Comparison of ENCODE assay signal across 33 cellular contexts in the genomic region with DNA sequence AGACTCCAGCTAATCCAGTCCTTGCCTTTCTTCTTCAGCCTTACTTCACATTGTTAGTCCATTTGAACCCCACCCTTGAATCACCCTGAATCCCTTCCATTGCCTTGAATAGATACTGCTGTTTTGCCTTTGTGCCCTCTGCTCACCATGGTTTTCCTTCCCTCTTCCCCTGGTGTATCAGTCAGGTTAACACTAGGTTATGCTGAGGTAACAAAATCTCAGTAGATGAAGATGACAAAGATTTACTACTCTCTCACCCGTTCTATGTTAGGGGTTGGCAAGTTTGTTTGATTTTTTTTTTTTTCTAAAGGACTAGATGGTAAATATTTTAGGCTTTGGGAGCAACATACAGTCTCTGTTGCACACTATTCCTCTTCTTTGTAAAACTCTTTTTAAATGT.
"Had no signal": no experiment of that assay in that cellular context is flagged by ENCODE, and none has a peak within 500 bp of the region (broad histone marks: within the 10 kb centered on the region; RNA-seq: fewer than 3 reads in every experiment).

No MANE protein-coding gene starts in this region.

- H3K4me1 ChIP-seq: breast epithelium, foreskin keratinocyte had no signal

- H3K27ac Mint-ChIP-seq: activated CD4-positive, alpha-beta memory T cell treated with anti-CD3 and anti-CD28 coated beads for 36 hours; activated CD4-positive, alpha-beta T cell treated with anti-CD3 and anti-CD28 coated beads for 36 hours; activated CD4-positive, alpha-beta T cell treated with anti-CD3 and anti-CD28 coated beads, Interleukin-2, amount 10 ng/mL, durations not matched to agents 24 days and 14 days; activated CD8-positive, alpha-beta memory T cell treated with anti-CD3 and anti-CD28 coated beads, Interleukin-2, amount 10 ng/mL, durations not matched to agents 7 days and 5 days; activated CD8-positive, alpha-beta T cell treated with anti-CD3 and anti-CD28 coated beads, Interleukin-2, amount 10 ng/mL, durations not matched to agents 7 days and 5 days; activated naive CD4-positive, alpha-beta T cell treated with anti-CD3 and anti-CD28 coated beads, Interleukin-2, amount 10 ng/mL, durations not matched to agents 7 days and 5 days; activated naive CD4-positive, alpha-beta T cell treated with anti-CD3 and anti-CD28 coated beads, Interleukin-2, amount 50 U/mL, for 72 hours; activated naive CD8-positive, alpha-beta T cell treated with anti-CD3 and anti-CD28 coated beads, Interleukin-2, amount 50 U/mL, for 24 hours; activated T-cell treated with anti-CD3 and anti-CD28 coated beads, Interleukin-2, amount 50 U/mL, for 24 hours; activated T-cell treated with anti-CD3 and anti-CD28 coated beads, Interleukin-2, amount 50 U/mL, for 72 hours; brain; dendritic cell treated with granulocyte-macrophage colony-stimulating factor and Interleukin-4, amounts not matched to agents 40 ng/mL and 50 ng/mL, for 4 days; endodermal cell had no signal

- H3K36me3 Mint-ChIP-seq: activated CD8-positive, alpha-beta memory T cell treated with anti-CD3 and anti-CD28 coated beads, Interleukin-2, amount 10 ng/mL, durations not matched to agents 7 days and 5 days had no signal

- ATAC-seq: activated CD4-positive, alpha-beta T cell treated with anti-CD3 and anti-CD28 coated beads for 36 hours; activated CD8-positive, alpha-beta memory T cell treated with anti-CD3 and anti-CD28 coated beads, Interleukin-2, amount 10 ng/mL, durations not matched to agents 7 days and 5 days; activated CD8-positive, alpha-beta T cell treated with anti-CD3 and anti-CD28 coated beads, Interleukin-2, amount 10 ng/mL, durations not matched to agents 7 days and 5 days; activated naive CD4-positive, alpha-beta T cell treated with anti-CD3 and anti-CD28 coated beads, Interleukin-2, amount 50 U/mL, for 72 hours; activated naive CD8-positive, alpha-beta T cell treated with anti-CD3 and anti-CD28 coated beads, Interleukin-2, amount 50 U/mL, for 24 hours; activated T-cell treated with anti-CD3 and anti-CD28 coated beads, Interleukin-2, amount 50 U/mL, for 72 hours; esophagus mucosa; foreskin keratinocyte; gastrocnemius medialis; heart left ventricle had no signal

- H3K36me3 ChIP-seq: adrenal gland, breast epithelium, cardiac muscle cell, gastrocnemius medialis, heart left ventricle had no signal

- H3K9me3 Mint-ChIP-seq: activated CD4-positive, alpha-beta memory T cell treated with anti-CD3 and anti-CD28 coated beads for 36 hours; activated CD4-positive, alpha-beta T cell treated with anti-CD3 and anti-CD28 coated beads, Interleukin-2, amount 10 ng/mL, durations not matched to agents 24 days and 14 days; activated naive CD4-positive, alpha-beta T cell treated with anti-CD3 and anti-CD28 coated beads, Interleukin-2, amount 10 ng/mL, durations not matched to agents 7 days and 5 days; activated naive CD8-positive, alpha-beta T cell treated with anti-CD3 and anti-CD28 coated beads, Interleukin-2, amount 50 U/mL, for 24 hours; activated T-cell treated with anti-CD3 and anti-CD28 coated beads, Interleukin-2, amount 50 U/mL, for 24 hours; central memory CD8-positive, alpha-beta T cell; dendritic cell treated with granulocyte-macrophage colony-stimulating factor and Interleukin-4, amounts not matched to agents 40 ng/mL and 50 ng/mL, for 4 days; endodermal cell had no signal

- DNase-seq: activated CD4-positive, alpha-beta memory T cell treated with anti-CD3 and anti-CD28 coated beads for 36 hours; activated CD4-positive, alpha-beta T cell treated with anti-CD3 and anti-CD28 coated beads for 36 hours; activated CD4-positive, alpha-beta T cell treated with anti-CD3 and anti-CD28 coated beads, Interleukin-2, amount 10 ng/mL, durations not matched to agents 24 days and 14 days; activated CD4-positive, CD25-positive, alpha-beta regulatory T cell; activated CD4-positive, CD25-positive, alpha-beta regulatory T cell treated with anti-CD3 and anti-CD28 coated beads, Interleukin-2, amount 50 U/mL, for 72 hours; activated CD8-positive, alpha-beta memory T cell treated with anti-CD3 and anti-CD28 coated beads, Interleukin-2, amount 10 ng/mL, durations not matched to agents 7 days and 5 days; activated CD8-positive, alpha-beta memory T cell treated with anti-CD3 and anti-CD28 coated beads, Interleukin-2, amount 50 U/mL, for 4 hours; activated CD8-positive, alpha-beta T cell treated with anti-CD3 and anti-CD28 coated beads, Interleukin-2, amount 10 ng/mL, durations not matched to agents 7 days and 5 days; activated gamma-delta T cell; activated naive CD4-positive, alpha-beta T cell; activated naive CD4-positive, alpha-beta T cell treated with anti-CD3 and anti-CD28 coated beads, Interleukin-2, amount 10 ng/mL, durations not matched to agents 7 days and 5 days; activated naive CD8-positive, alpha-beta T cell treated with anti-CD3 and anti-CD28 coated beads, Interleukin-2, amount 50 U/mL, for 24 hours; activated T-cell treated with anti-CD3 and anti-CD28 coated beads, Interleukin-2, amount 50 U/mL, for 24 hours; activated T-cell treated with anti-CD3 and anti-CD28 coated beads, Interleukin-2, amount 50 U/mL, for 72 hours; adrenal gland; amygdala; aorta; dorsolateral prefrontal cortex; effector memory CD4-positive, alpha-beta T cell; endodermal cell; foreskin keratinocyte; gastrocnemius medialis; glutamatergic neuron; heart left ventricle; T-helper 2 cell had no signal

- H3K4me3 ChIP-seq: adrenal gland, breast epithelium, cardiac muscle cell, coronary artery, dorsolateral prefrontal cortex, gastrocnemius medialis, heart left ventricle had no signal

- H3K9me3 ChIP-seq: adrenal gland, breast epithelium, gastrocnemius medialis, heart left ventricle had no signal

- H3K27me3 ChIP-seq: adrenal gland, breast epithelium, gastrocnemius medialis had no signal

- H3K27ac ChIP-seq: adrenal gland, breast epithelium, cardiac muscle cell, coronary artery, dorsolateral prefrontal cortex, foreskin keratinocyte, gastrocnemius medialis, heart left ventricle had no signal

- H3K4me3 Mint-ChIP-seq: activated CD4-positive, alpha-beta memory T cell treated with anti-CD3 and anti-CD28 coated beads for 36 hours; activated CD4-positive, alpha-beta T cell treated with anti-CD3 and anti-CD28 coated beads for 36 hours; activated CD4-positive, alpha-beta T cell treated with anti-CD3 and anti-CD28 coated beads, Interleukin-2, amount 10 ng/mL, durations not matched to agents 24 days and 14 days; activated CD8-positive, alpha-beta memory T cell treated with anti-CD3 and anti-CD28 coated beads, Interleukin-2, amount 10 ng/mL, durations not matched to agents 7 days and 5 days; activated CD8-positive, alpha-beta T cell treated with anti-CD3 and anti-CD28 coated beads, Interleukin-2, amount 10 ng/mL, durations not matched to agents 7 days and 5 days; activated naive CD4-positive, alpha-beta T cell treated with anti-CD3 and anti-CD28 coated beads, Interleukin-2, amount 10 ng/mL, durations not matched to agents 7 days and 5 days; activated naive CD8-positive, alpha-beta T cell treated with anti-CD3 and anti-CD28 coated beads, Interleukin-2, amount 50 U/mL, for 24 hours; activated T-cell treated with anti-CD3 and anti-CD28 coated beads, Interleukin-2, amount 50 U/mL, for 24 hours; activated T-cell treated with anti-CD3 and anti-CD28 coated beads, Interleukin-2, amount 50 U/mL, for 72 hours; central memory CD8-positive, alpha-beta T cell; dendritic cell treated with granulocyte-macrophage colony-stimulating factor and Interleukin-4, amounts not matched to agents 40 ng/mL and 50 ng/mL, for 4 days; endodermal cell had no signal
